1 cellular context compared by ENCODE assay signal in genomic region chr10:51698473-51699063, GRCh38.
TF ChIP-seq lines count a peak whose summit lies in the region.

No MANE protein-coding gene starts in this region.

TF ChIP-seq in H1, 55 proteins besides CTCF, POLR2A, EP300 and RAD21 (continued from another document):
- TF ChIP-seq SP4 (IDR thresholded peaks at IDR 0.05; ENCODE audit: low read length) (no peak), GTF2F1 (IDR thresholded peaks at IDR 0.05; ENCODE audit: borderline replicate concordance, low read depth, low read length) (no peak)
